In the genomic region with DNA sequence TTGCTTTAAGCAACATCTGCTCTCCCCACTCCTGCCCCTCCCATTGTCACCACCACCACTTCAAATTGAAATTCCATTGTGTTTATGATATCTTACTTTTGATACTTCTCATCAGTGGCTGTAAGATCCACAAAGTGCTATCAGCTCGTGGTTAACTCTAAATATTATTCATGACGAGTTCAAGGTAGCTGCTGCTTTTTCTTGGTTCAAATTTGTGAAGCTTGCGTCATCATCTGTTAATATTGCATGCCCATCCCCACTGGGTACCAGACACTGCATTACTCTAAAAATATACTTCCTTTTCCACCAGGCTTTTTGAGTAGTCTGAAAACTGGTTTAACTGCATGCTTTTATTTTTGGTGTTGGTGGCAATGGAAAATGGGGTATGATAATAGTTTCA, we compare ENCODE assay signal across 11 cellular contexts.
"Had no signal": no experiment of that assay in that cellular context is flagged by ENCODE, and none has a peak within 500 bp of the region (broad histone marks: within the 10 kb centered on the region; RNA-seq: fewer than 3 reads in every experiment).

No MANE protein-coding gene starts in this region.

- DNase-seq: activated CD4-positive, alpha-beta T cell treated with anti-CD3 and anti-CD28 coated beads, Interleukin-2, amount 50 U/mL, for 1 hour; activated CD4-positive, CD25-positive, alpha-beta regulatory T cell; activated T-cell treated with anti-CD3 and anti-CD28 coated beads, Interleukin-2, amount 50 U/mL, for 1 hour; heart left ventricle; islet precursor cell; left ventricle myocardium inferior; mesenchymal stem cell; occipital lobe; right cardiac atrium; thyroid gland had no signal

- ATAC-seq: heart left ventricle, right cardiac atrium had no signal

- H3K4me3 ChIP-seq: heart left ventricle, left ventricle myocardium inferior, smooth muscle cell, thyroid gland had no signal
